20 cellular contexts compared by ENCODE assay signal in the genomic region with DNA sequence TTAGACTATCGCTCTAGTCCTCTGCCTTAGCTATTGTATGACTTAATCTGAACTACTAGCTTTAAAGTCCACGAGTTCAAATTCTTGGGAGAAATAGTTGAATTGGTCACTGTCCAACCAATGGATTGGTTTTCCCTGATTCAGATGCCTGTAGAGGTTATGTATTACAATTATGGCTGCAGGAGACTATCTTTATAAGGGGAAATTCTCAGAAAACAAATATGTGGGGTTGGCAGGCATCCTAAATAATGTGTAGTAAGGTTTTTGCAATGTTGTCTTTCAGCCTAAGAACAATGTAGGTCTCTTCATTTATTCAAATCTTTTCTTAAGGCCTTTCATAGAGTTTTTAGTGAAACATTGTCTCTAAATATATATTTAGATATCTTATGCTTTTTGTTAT. TPM values are rescaled to one million over a fixed set of nuclear protein-coding genes. Genes with fewer than 3 reads are reported as not detected.
DNase-seq lines count a peak whose midpoint lies in the region; ATAC-seq, FAIRE-seq and TF ChIP-seq lines count a peak whose summit lies in the region.
"Had no signal": no experiment of that assay in that cellular context is flagged by ENCODE, and none has a peak within 500 bp of the region (broad histone marks: within the 10 kb centered on the region; RNA-seq: fewer than 3 reads in every experiment).

No MANE protein-coding gene starts in this region.

- in situ Hi-C loops in mammary epithelial cell (cut with MboI; ENCODE audit: low sequenced_read_pairs in 2 of 2): no loop called here

- H3K4me3 Mint-ChIP-seq in astrocyte (ENCODE audit: unreplicated experiment): no peak overlapping the region
- no peak overlapping the region for H3K4me3 Mint-ChIP-seq in HFFc6
- H3K4me3 Mint-ChIP-seq: B cell had no signal

- H3K9ac ChIP-seq in mammary epithelial cell (ENCODE audit: insufficient read depth, low read length) (no peak overlapping the region), astrocyte (ENCODE audit: low read length) (no peak overlapping the region), fibroblast of lung (ENCODE audit: insufficient read depth, low read length) (no peak overlapping the region)

- H3K27ac Mint-ChIP-seq in astrocyte (ENCODE audit: unreplicated experiment) (no peak overlapping the region), HFFc6 (no peak overlapping the region)
- H3K27ac Mint-ChIP-seq: B cell had no signal

- no peaks in the 10 kb centered on the region for H3K4me1 ChIP-seq in mammary epithelial cell (ENCODE audit: insufficient read depth, low read length)
- no peaks in the 10 kb centered on the region for H3K4me1 ChIP-seq in breast epithelium
- H3K4me1 ChIP-seq in astrocyte (ENCODE audit: insufficient read depth, low read length): no peaks in the 10 kb centered on the region
- H3K4me1 ChIP-seq in fibroblast of lung (ENCODE audit: control insufficient read depth, extremely low read depth, insufficient read depth, low read length): no peaks in the 10 kb centered on the region

- H3K27ac ChIP-seq in mammary epithelial cell (ENCODE audit: insufficient read depth, low read depth, low read length) (no peak overlapping the region), breast epithelium (no peak overlapping the region), astrocyte (ENCODE audit: low read depth, low read length) (no peak overlapping the region), fibroblast of lung (ENCODE audit: insufficient read depth, low read length) (no peak overlapping the region)
- H3K27ac ChIP-seq: 22Rv1 had no signal

- no peaks in the 10 kb centered on the region for H3K79me2 ChIP-seq in mammary epithelial cell (ENCODE audit: insufficient read depth, low read length)
- no peaks in the 10 kb centered on the region for H3K79me2 ChIP-seq in astrocyte (ENCODE audit: insufficient read depth, low read length)
- H3K79me2 ChIP-seq in fibroblast of lung (ENCODE audit: control insufficient read depth, insufficient read depth, low read length): no peaks in the 10 kb centered on the region

- 46% methylated on average over 2 of the region's 2 CpGs for WGBS in mammary epithelial cell (ENCODE audit: low coverage, missing lambda C conversion rate)

- no peaks in the 10 kb centered on the region for H3K36me3 Mint-ChIP-seq in astrocyte (ENCODE audit: low read depth, unreplicated experiment)
- no peaks in the 10 kb centered on the region for H3K36me3 Mint-ChIP-seq in HFFc6 (ENCODE audit: low read depth)

- no peak for ATAC-seq in HG03045 (IDR thresholded peaks at IDR 0.05; ENCODE audit: unreplicated experiment)
- ATAC-seq: HepG2 had no signal

- H3K4me2 ChIP-seq in mammary epithelial cell (ENCODE audit: insufficient read depth, low read depth, low read length) (no peak overlapping the region), astrocyte (ENCODE audit: low read length) (no peak overlapping the region), fibroblast of lung (ENCODE audit: extremely low read depth, insufficient read depth, low read length) (no peak overlapping the region)

- H3K9me3 Mint-ChIP-seq in astrocyte (ENCODE audit: unreplicated experiment): peaks cover 7% of the 10 kb centered on the region
- no peaks in the 10 kb centered on the region for H3K9me3 Mint-ChIP-seq in HFFc6

- no peak for TF ChIP-seq CTCF in mammary epithelial cell (conservative IDR thresholded peaks at IDR 0.05 in 1 of 2, IDR thresholded peaks at IDR 0.05 in 1 of 2; ENCODE audit: extremely low read depth in 1 of 2, insufficient read depth in 1 of 2, low read depth in 1 of 2, low read length in 2 of 2)
- TF ChIP-seq CTCF in breast epithelium (IDR thresholded peaks at IDR 0.05): no peak
- TF ChIP-seq CTCF in astrocyte (IDR thresholded peaks at IDR 0.05; ENCODE audit: insufficient read depth, low read depth, low read length): no peak
- TF ChIP-seq CTCF in fibroblast of lung (conservative IDR thresholded peaks at IDR 0.05 in 1 of 2, IDR thresholded peaks at IDR 0.05 in 1 of 2; ENCODE audit: low read depth in 1 of 2, low read length in 2 of 2): no peak
- TF ChIP-seq CTCF in HFFc6 (IDR thresholded peaks at IDR 0.05): no peak

- dilution Hi-C loops in mammary epithelial cell (cut with HindIII; ENCODE audit: low sequenced_read_pairs): no loop called here

- CTCF ChIA-PET in mammary epithelial cell (lab: Charles Lee; ENCODE audit: low non-redundant PET): no interaction called here

- intact Hi-C loops in mammary epithelial cell (cut with micrococcal nuclease) (no loop called here), breast epithelium (cut with DNase I; ENCODE audit: low total_unique reads) (no loop called here)

- H3K27me3 Mint-ChIP-seq in astrocyte (ENCODE audit: low read depth, unreplicated experiment): no peaks in the 10 kb centered on the region
- no peaks in the 10 kb centered on the region for H3K27me3 Mint-ChIP-seq in HFFc6 (ENCODE audit: insufficient read depth)

- H3K9me3 ChIP-seq in mammary epithelial cell (replicated peaks; ENCODE audit: insufficient read depth, low read length): no peaks in the 10 kb centered on the region
- no peaks in the 10 kb centered on the region for H3K9me3 ChIP-seq in breast epithelium
- H3K9me3 ChIP-seq in astrocyte (ENCODE audit: insufficient read depth, low read depth, low read length): no peaks in the 10 kb centered on the region
- H3K9me3 ChIP-seq in fibroblast of lung (ENCODE audit: control insufficient read depth, insufficient read depth, low read depth, low read length): no peaks in the 10 kb centered on the region

- peak; percentile 15 for DNase-seq in mammary epithelial cell
- DNase-seq in breast epithelium (ENCODE audit: low spot score in 2 of 2): no peak
- DNase-seq in astrocyte (ENCODE audit: low read depth): peak; percentile 59
- DNase-seq in fibroblast of lung (ENCODE audit: low read depth in 2 of 2): peak; percentile 5 to 70
- peak; percentile 21 for DNase-seq in stromal cell of bone marrow (ENCODE audit: low read depth)
- no peak for DNase-seq in HK-2 (ENCODE audit: unreplicated experiment)
- DNase-seq in HFFc6: no peak
- DNase-seq: DMS79 treated with DMSO at 0.1 percent for 48 hours, HCEC 1CT, KBM-7, MV-4-11, NCI-H1694 treated with DMSO at 0.1 percent for 48 hours, NCI-H345, NCI-H526 had no signal

- H2AFZ ChIP-seq in mammary epithelial cell (ENCODE audit: low read depth, low read length) (no peak overlapping the region), astrocyte (ENCODE audit: low read depth, low read length) (no peak overlapping the region), fibroblast of lung (ENCODE audit: low read length) (no peak overlapping the region)

- H3K4me1 Mint-ChIP-seq in astrocyte (ENCODE audit: low read depth, unreplicated experiment) (no peaks in the 10 kb centered on the region), HFFc6 (ENCODE audit: low read depth) (no peaks in the 10 kb centered on the region)
- H3K4me1 Mint-ChIP-seq: B cell had no signal

- H3K4me3 ChIP-seq in mammary epithelial cell (replicated peaks in 1 of 3; ENCODE audit: insufficient read depth in 1 of 3, low read depth in 2 of 3, low read length in 3 of 3): no peak overlapping the region
- H3K4me3 ChIP-seq in breast epithelium: no peak overlapping the region
- no peak overlapping the region for H3K4me3 ChIP-seq in astrocyte (ENCODE audit: insufficient read depth, low read depth, low read length)
- H3K4me3 ChIP-seq in fibroblast of lung (replicated peaks in 1 of 4; ENCODE audit: control extremely low read depth in 1 of 4, insufficient read depth in 1 of 4, low read depth in 3 of 4, low read length in 4 of 4): no peak overlapping the region

- BruUV-seq in mammary epithelial cell (replicated peaks; lab: Mats Ljungman, UMichigan): no TSS peak

- H4K20me1 ChIP-seq in mammary epithelial cell (ENCODE audit: insufficient read depth, low read length) (no peaks in the 10 kb centered on the region), astrocyte (ENCODE audit: insufficient read depth, low read length) (no peaks in the 10 kb centered on the region), fibroblast of lung (ENCODE audit: control insufficient read depth, extremely low read depth, insufficient read depth, low read length) (no peaks in the 10 kb centered on the region)

- H3K36me3 ChIP-seq in mammary epithelial cell (ENCODE audit: insufficient read depth, low read length): no peaks in the 10 kb centered on the region
- H3K36me3 ChIP-seq in breast epithelium: no peaks in the 10 kb centered on the region
- no peaks in the 10 kb centered on the region for H3K36me3 ChIP-seq in astrocyte (ENCODE audit: insufficient read depth, low read length)
- no peaks in the 10 kb centered on the region for H3K36me3 ChIP-seq in fibroblast of lung (ENCODE audit: control insufficient read depth, insufficient read depth, low read length)

- no peak for TF ChIP-seq POLR2A in breast epithelium (IDR thresholded peaks at IDR 0.05)

- H3K27me3 ChIP-seq in mammary epithelial cell (ENCODE audit: insufficient read depth, low read length) (peaks cover 3% of the 10 kb centered on the region), breast epithelium (no peaks in the 10 kb centered on the region), astrocyte (ENCODE audit: insufficient read depth, low read length) (no peaks in the 10 kb centered on the region), fibroblast of lung (ENCODE audit: control insufficient read depth, insufficient read depth, low read length) (no peaks in the 10 kb centered on the region)

- FAIRE-seq in astrocyte (lab: Jason Lieb, UNC): no peak
- FAIRE-seq: G401.6, HepG2 had no signal

RNA-seq across cellular contexts. Expression of a gene that starts 26.9 kb away (rescaled TPM):
- under 1 TPM in 1 of 2 donors, not detected in 1; 0.17 TPM for total RNA-seq in mammary epithelial cell
- 0.06 TPM for polyA plus RNA-seq in mammary epithelial cell
- not detected for polyA minus RNA-seq in mammary epithelial cell
- 1 to 10 TPM in 1 of 3 donors, not detected in 2; 1.3 TPM for total RNA-seq in breast epithelium
- total RNA-seq in astrocyte: 0.20 and 0.26 TPM in 2 replicates
- under 0.01 TPM in 1 of 2 replicates, not detected in the other for total RNA-seq in fibroblast of lung
- polyA plus RNA-seq in fibroblast of lung: not detected in 2 replicates
- polyA plus RNA-seq in fibroblast of lung (2012): not detected in 2 replicates
- not detected in 2 replicates for polyA minus RNA-seq in fibroblast of lung (ENCODE audit: low replicate concordance)
- not detected for total RNA-seq in HFFc6 (2021; fragmentation: NEBNext Ultra II Directional; extraction: Animal tissue kit (Norgen Biotek cat#: 25700))
- total RNA-seq: B cell had no signal
- polyA plus RNA-seq: AG04450 had no signal

Comparison
In these comparisons a context has a peak if more than half of its experiments do, and no peak if none do; other contexts are left out.
1. DNase-seq: peak in mammary epithelial cell (single experiment), astrocyte (single experiment), fibroblast of lung (2 of 2) and stromal cell of bone marrow (single experiment); none in breast epithelium (0 of 2), HK-2 (single experiment) and HFFc6 (single experiment).